29 cellular contexts compared by ENCODE assay signal in genomic region chr6:116997496-116997895, GRCh38.
"Had no signal": no experiment of that assay in that cellular context is flagged by ENCODE, and none has a peak within 500 bp of the region (broad histone marks: within the 10 kb centered on the region; RNA-seq: fewer than 3 reads in every experiment).

No MANE protein-coding gene starts in this region.

- DNase-seq: heart right ventricle; hippocampal formation; kidney; left colon; left ventricle myocardium inferior; midbrain; mucosa of descending colon; naive thymus-derived CD4-positive, alpha-beta T cell; occipital lobe; right lobe of liver; stimulated activated CD4-positive, alpha-beta T cell treated with anti-CD3 and anti-CD28 coated beads, Interleukin-1b, Interleukin-23, amount 100 ng/mL, for 48 hours; stimulated activated CD4-positive, alpha-beta T cell treated with anti-CD3 and anti-CD28 coated beads, Interleukin-2, amount 100 ng/mL, for 48 hours; stimulated activated CD4-positive, alpha-beta T cell treated with anti-CD3 and anti-CD28 coated beads, Interleukin-4, amount 100 ng/mL, for 4 hours; stimulated activated CD8-positive, alpha-beta memory T cell treated with anti-CD3 and anti-CD28 coated beads, Interleukin-4, amount 100 ng/mL, for 48 hours; stimulated activated naive CD4-positive, alpha-beta T cell treated with Interleukin-2 at 50 U/mL for 16 hours; stimulated activated naive CD8-positive, alpha-beta T cell treated with anti-CD3 and anti-CD28 coated beads, Interleukin-15, amount 100 ng/mL, for 72 hours; substantia nigra; upper lobe of left lung had no signal

- H3K4me2 ChIP-seq: smooth muscle cell had no signal

- H3K27me3 ChIP-seq: heart right ventricle, neutrophil, right atrium auricular region, right lobe of liver, tibial nerve, upper lobe of left lung, vagina had no signal

- H3K9ac ChIP-seq: parathyroid adenoma had no signal

- H3K9me3 Mint-ChIP-seq: neural crest cell; stimulated activated memory B cell treated with anti-CD40 and anti-IgM and Interleukin-4, amounts not matched to agents 10 μg/mL and 1 μg/mL and 100 μg/mL, for 72 hours had no signal

- H3K36me3 ChIP-seq: heart right ventricle, left ventricle myocardium inferior, neutrophil, right atrium auricular region, right lobe of liver, tibial nerve, upper lobe of left lung, vagina had no signal

- H3K4me1 ChIP-seq: heart right ventricle, left ventricle myocardium inferior, parathyroid adenoma, right atrium auricular region, right lobe of liver, tibial nerve, upper lobe of left lung, vagina had no signal

- H2AFZ ChIP-seq: parathyroid adenoma had no signal

- H3K27me3 Mint-ChIP-seq: naive thymus-derived CD4-positive, alpha-beta T cell; natural killer cell treated with Interleukin-12 subunit alpha and Interleukin-12 subunit beta and Interleukin-15 and Interleukin-18, amount 100 ng/mL, for 72 hours; progenitor cell of endocrine pancreas; stimulated activated memory B cell treated with anti-CD40 and anti-IgM and Interleukin-4, amounts not matched to agents 10 μg/mL and 1 μg/mL and 100 μg/mL, for 72 hours; stimulated activated naive CD8-positive, alpha-beta T cell treated with anti-CD3 and anti-CD28 coated beads, Interleukin-15, amount 100 ng/mL, for 72 hours had no signal

- H3K27ac Mint-ChIP-seq: natural killer cell treated with Interleukin-12 subunit alpha and Interleukin-12 subunit beta and Interleukin-15 and Interleukin-18, amount 100 ng/mL, for 72 hours; progenitor cell of endocrine pancreas; stimulated activated memory B cell treated with anti-CD40 and anti-IgM and Interleukin-4, amounts not matched to agents 10 μg/mL and 1 μg/mL and 100 μg/mL, for 72 hours had no signal

- H3K27ac ChIP-seq: heart right ventricle, left ventricle myocardium inferior, neutrophil, parathyroid adenoma, right atrium auricular region, right lobe of liver, tibial nerve, upper lobe of left lung, vagina had no signal

- H3K79me2 ChIP-seq: parathyroid adenoma had no signal

- H3K36me3 Mint-ChIP-seq: naive thymus-derived CD4-positive, alpha-beta T cell; natural killer cell treated with Interleukin-12 subunit alpha and Interleukin-12 subunit beta and Interleukin-15 and Interleukin-18, amount 100 ng/mL, for 72 hours; stimulated activated memory B cell treated with anti-CD40 and anti-IgM and Interleukin-4, amounts not matched to agents 10 μg/mL and 1 μg/mL and 100 μg/mL, for 72 hours had no signal

- H3K4me3 Mint-ChIP-seq: naive thymus-derived CD4-positive, alpha-beta T cell; natural killer cell treated with Interleukin-12 subunit alpha and Interleukin-12 subunit beta and Interleukin-15 and Interleukin-18, amount 100 ng/mL, for 72 hours; neural crest cell; stimulated activated memory B cell treated with anti-CD40 and anti-IgM and Interleukin-4, amounts not matched to agents 10 μg/mL and 1 μg/mL and 100 μg/mL, for 72 hours; stimulated activated naive CD8-positive, alpha-beta T cell treated with anti-CD3 and anti-CD28 coated beads, Interleukin-15, amount 100 ng/mL, for 72 hours had no signal

- H3K9me3 ChIP-seq: mucosa of descending colon, neutrophil, right atrium auricular region, right lobe of liver, tibial nerve, upper lobe of left lung, vagina had no signal

- ATAC-seq: heart right ventricle; left colon; mucosa of descending colon; naive thymus-derived CD4-positive, alpha-beta T cell; natural killer cell treated with Interleukin-12 subunit alpha and Interleukin-12 subunit beta and Interleukin-15 and Interleukin-18, amount 100 ng/mL, for 72 hours; right lobe of liver; stimulated activated memory B cell treated with anti-CD40 and anti-IgM and Interleukin-4, amounts not matched to agents 10 μg/mL and 1 μg/mL and 100 μg/mL, for 72 hours; stimulated activated naive CD8-positive, alpha-beta T cell treated with anti-CD3 and anti-CD28 coated beads, Interleukin-15, amount 100 ng/mL, for 72 hours had no signal

- H3K4me3 ChIP-seq: heart right ventricle, left ventricle myocardium inferior, lung, mucosa of descending colon, right atrium auricular region, right lobe of liver, smooth muscle cell, tibial nerve, upper lobe of left lung, vagina had no signal

- H3K4me1 Mint-ChIP-seq: naive thymus-derived CD4-positive, alpha-beta T cell; stimulated activated memory B cell treated with anti-CD40 and anti-IgM and Interleukin-4, amounts not matched to agents 10 μg/mL and 1 μg/mL and 100 μg/mL, for 72 hours; stimulated activated naive CD8-positive, alpha-beta T cell treated with anti-CD3 and anti-CD28 coated beads, Interleukin-15, amount 100 ng/mL, for 72 hours had no signal
